ENCODE assay signal across 1 cellular context in the genomic region with DNA sequence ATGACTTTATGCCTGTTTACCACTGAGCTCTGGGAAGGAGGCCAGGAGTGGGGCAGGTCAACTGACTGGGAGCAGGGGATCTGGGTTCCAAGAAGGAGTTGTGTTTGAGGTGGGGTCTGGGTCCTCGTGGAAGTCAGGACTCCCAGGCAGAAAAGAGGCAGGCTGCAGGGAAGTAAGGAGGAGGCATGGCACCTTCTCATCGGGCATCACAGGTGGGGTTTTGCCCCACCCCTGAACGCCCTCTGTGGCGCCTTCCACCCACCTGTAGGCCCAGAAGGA.
TF ChIP-seq lines count a peak whose summit lies in the region.

No MANE protein-coding gene starts in this region.

TF ChIP-seq in K562, 482 proteins besides CTCF, POLR2A, EP300 and RAD21:
- TF ChIP-seq, protein P1, sequence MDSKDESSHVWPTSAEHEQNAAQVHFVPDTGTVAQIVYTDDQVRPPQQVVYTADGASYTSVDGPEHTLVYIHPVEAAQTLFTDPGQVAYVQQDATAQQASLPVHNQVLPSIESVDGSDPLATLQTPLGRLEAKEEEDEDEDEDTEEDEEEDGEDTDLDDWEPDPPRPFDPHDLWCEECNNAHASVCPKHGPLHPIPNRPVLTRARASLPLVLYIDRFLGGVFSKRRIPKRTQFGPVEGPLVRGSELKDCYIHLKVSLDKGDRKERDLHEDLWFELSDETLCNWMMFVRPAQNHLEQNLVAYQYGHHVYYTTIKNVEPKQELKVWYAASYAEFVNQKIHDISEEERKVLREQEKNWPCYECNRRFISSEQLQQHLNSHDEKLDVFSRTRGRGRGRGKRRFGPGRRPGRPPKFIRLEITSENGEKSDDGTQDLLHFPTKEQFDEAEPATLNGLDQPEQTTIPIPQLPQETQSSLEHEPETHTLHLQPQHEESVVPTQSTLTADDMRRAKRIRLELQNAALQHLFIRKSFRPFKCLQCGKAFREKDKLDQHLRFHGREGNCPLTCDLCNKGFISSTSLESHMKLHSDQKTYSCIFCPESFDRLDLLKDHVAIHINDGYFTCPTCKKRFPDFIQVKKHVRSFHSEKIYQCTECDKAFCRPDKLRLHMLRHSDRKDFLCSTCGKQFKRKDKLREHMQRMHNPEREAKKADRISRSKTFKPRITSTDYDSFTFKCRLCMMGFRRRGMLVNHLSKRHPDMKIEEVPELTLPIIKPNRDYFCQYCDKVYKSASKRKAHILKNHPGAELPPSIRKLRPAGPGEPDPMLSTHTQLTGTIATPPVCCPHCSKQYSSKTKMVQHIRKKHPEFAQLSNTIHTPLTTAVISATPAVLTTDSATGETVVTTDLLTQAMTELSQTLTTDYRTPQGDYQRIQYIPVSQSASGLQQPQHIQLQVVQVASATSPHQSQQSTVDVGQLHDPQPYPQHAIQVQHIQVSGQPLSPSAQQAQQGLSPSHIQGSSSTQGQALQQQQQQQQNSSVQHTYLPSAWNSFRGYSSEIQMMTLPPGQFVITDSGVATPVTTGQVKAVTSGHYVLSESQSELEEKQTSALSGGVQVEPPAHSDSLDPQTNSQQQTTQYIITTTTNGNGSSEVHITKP (IDR thresholded peaks at IDR 0.05; ENCODE audit: partially characterized antibody): peak; percentile 35
- no peak for TF ChIP-seq ATF7 (IDR thresholded peaks at IDR 0.05)
- TF ChIP-seq, protein P2, sequence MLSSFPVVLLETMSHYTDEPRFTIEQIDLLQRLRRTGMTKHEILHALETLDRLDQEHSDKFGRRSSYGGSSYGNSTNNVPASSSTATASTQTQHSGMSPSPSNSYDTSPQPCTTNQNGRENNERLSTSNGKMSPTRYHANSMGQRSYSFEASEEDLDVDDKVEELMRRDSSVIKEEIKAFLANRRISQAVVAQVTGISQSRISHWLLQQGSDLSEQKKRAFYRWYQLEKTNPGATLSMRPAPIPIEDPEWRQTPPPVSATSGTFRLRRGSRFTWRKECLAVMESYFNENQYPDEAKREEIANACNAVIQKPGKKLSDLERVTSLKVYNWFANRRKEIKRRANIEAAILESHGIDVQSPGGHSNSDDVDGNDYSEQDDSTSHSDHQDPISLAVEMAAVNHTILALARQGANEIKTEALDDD (IDR thresholded peaks at IDR 0.05): no peak
